Comparison of ENCODE assay signal across 21 cellular contexts in the genomic region with DNA sequence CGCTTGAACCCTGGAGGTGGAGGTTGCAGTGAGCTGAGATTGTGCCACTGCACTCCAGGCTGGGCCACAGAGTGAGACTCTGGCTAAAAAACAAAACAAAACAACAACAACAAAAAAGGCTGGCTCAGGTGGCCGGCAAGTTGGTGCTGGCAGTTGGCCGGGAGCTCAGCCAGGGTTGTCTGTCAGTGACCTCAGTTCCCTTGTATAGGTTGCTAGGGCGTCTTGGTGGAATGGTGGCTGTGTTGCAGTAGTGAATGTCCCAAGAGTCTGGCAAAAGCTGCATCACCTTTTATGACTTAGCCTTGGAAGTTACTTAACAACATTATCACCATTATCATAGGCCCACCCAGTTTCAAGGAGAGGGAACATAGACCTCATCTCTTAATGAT. TPM values are rescaled to one million over a fixed set of nuclear protein-coding genes. Genes with fewer than 3 reads are reported as not detected.
A peak's percentile ranks its signal among the peaks of the same experiment; 100 is the strongest.
DNase-seq lines count a peak whose midpoint lies in the region; ATAC-seq and TF ChIP-seq lines count a peak whose summit lies in the region.
"Had no signal": no experiment of that assay in that cellular context is flagged by ENCODE, and none has a peak within 500 bp of the region (broad histone marks: within the 10 kb centered on the region; RNA-seq: fewer than 3 reads in every experiment).

No MANE protein-coding gene starts in this region.

- no peaks in the 10 kb centered on the region for H3K4me1 ChIP-seq in breast epithelium
- peaks cover 22% of the 10 kb centered on the region for H3K4me1 ChIP-seq in psoas muscle
- H3K4me1 ChIP-seq: BE2C; BLaER1 treated with 17β-estradiol and CSF1 and Interleukin-3, amounts not matched to agents 10 nM and 100 nM had no signal

- no peaks in the 10 kb centered on the region for H3K9me3 ChIP-seq in breast epithelium
- H3K9me3 ChIP-seq in psoas muscle = no peaks in the 10 kb centered on the region
- H3K9me3 ChIP-seq: BE2C; BLaER1 treated with 17β-estradiol and CSF1 and Interleukin-3, amounts not matched to agents 10 nM and 100 nM; HAP-1 had no signal

- H3K27me3 ChIP-seq in breast epithelium = no peaks in the 10 kb centered on the region
- no peaks in the 10 kb centered on the region for H3K27me3 ChIP-seq in psoas muscle (ENCODE audit: insufficient read depth in 3 of 3, low read length in 2 of 3)
- H3K27me3 ChIP-seq: BE2C; BLaER1 treated with 17β-estradiol and CSF1 and Interleukin-3, amounts not matched to agents 10 nM and 100 nM had no signal

- no peak for TF ChIP-seq CTCF in MCF 10A (IDR thresholded peaks at IDR 0.05; ENCODE audit: unreplicated experiment)
- TF ChIP-seq CTCF in breast epithelium (IDR thresholded peaks at IDR 0.05) = no peak
- no peak for TF ChIP-seq CTCF in psoas muscle (IDR thresholded peaks at IDR 0.05)

- peaks cover 10% of the 10 kb centered on the region for H3K4me1 Mint-ChIP-seq in MCF 10A (ENCODE audit: insufficient read depth, unreplicated experiment)

- peak; percentile 11 for DNase-seq in MCF 10A (ENCODE audit: unreplicated experiment)
- no peak for DNase-seq in breast epithelium (ENCODE audit: low spot score in 2 of 2)
- DNase-seq in left colon = no peak
- DNase-seq in psoas muscle = no peak
- DNase-seq in ureter (ENCODE audit: low spot score) = no peak
- DNase-seq in left ventricle myocardium superior = no peak
- DNase-seq: BE2C; CD4-positive, alpha-beta T cell; CD8-positive, alpha-beta memory T cell; DMS 273 treated with DMSO at 0.1 percent for 48 hours; DMS79; EL; GDM1; GOT3; HFFc6 had no signal

- BruUV-seq in MCF 10A (replicated peaks; lab: Mats Ljungman, UMichigan) = no TSS peak

- H3K36me3 Mint-ChIP-seq in MCF 10A (ENCODE audit: insufficient read depth, unreplicated experiment) = peaks cover 1% of the 10 kb centered on the region

- no peak overlapping the region for H3K27ac ChIP-seq in breast epithelium
- no peak overlapping the region for H3K27ac ChIP-seq in psoas muscle
- H3K27ac ChIP-seq: 22Rv1; BLaER1 treated with 17β-estradiol and CSF1 and Interleukin-3, amounts not matched to agents 10 nM and 100 nM had no signal

- H3K36me3 ChIP-seq in breast epithelium (no peaks in the 10 kb centered on the region), psoas muscle (ENCODE audit: insufficient read depth in 1 of 2, low read depth in 1 of 2) (no peaks in the 10 kb centered on the region)
- H3K36me3 ChIP-seq: BE2C, HAP-1 had no signal

- peak overlapping the region; percentile 35 for H3K27ac Mint-ChIP-seq in MCF 10A (ENCODE audit: low read depth, unreplicated experiment)
- H3K27ac Mint-ChIP-seq: HFFc6 had no signal

- no peak for TF ChIP-seq POLR2A in breast epithelium (IDR thresholded peaks at IDR 0.05)

- peak; percentile 20 for ATAC-seq in left colon
- ATAC-seq in psoas muscle = peak; percentile 54 to 61 (median 58)
- ATAC-seq in GM21447 (IDR thresholded peaks at IDR 0.05; ENCODE audit: unreplicated experiment) = no peak
- no peak for ATAC-seq in left ventricle myocardium superior
- ATAC-seq: GM12878 had no signal

- H3K4me3 ChIP-seq in breast epithelium (no peak overlapping the region), psoas muscle (no peak overlapping the region)
- H3K4me3 ChIP-seq: BLaER1 treated with 17β-estradiol and CSF1 and Interleukin-3, amounts not matched to agents 10 nM and 100 nM; GM12878; HAP-1 had no signal

- no peaks in the 10 kb centered on the region for H3K9me3 Mint-ChIP-seq in MCF 10A (ENCODE audit: unreplicated experiment)
- H3K9me3 Mint-ChIP-seq: CD4-positive, alpha-beta T cell; CD8-positive, alpha-beta memory T cell; HFFc6 had no signal

- H3K27me3 Mint-ChIP-seq in MCF 10A (ENCODE audit: insufficient read depth, unreplicated experiment) = no peaks in the 10 kb centered on the region
- H3K27me3 Mint-ChIP-seq: CD4-positive, alpha-beta T cell; CD8-positive, alpha-beta memory T cell had no signal

- CTCF ChIA-PET in MCF 10A (lab: Yijun Ruan, JAX) = interaction anchor here (0.9 to 1.4 kb wide), 3 partner anchors 230 to 364 kb away, joined by 3 read pairs; no protein-coding TSS in a partner anchor

- POLR2A ChIA-PET in MCF 10A (lab: Yijun Ruan, JAX) = interaction anchor here (0.7 kb wide), 1 partner anchor 879 kb away, joined by 3 read pairs; no protein-coding TSS in a partner anchor

- WGBS in psoas muscle, 3 donors = 52 to 69% (median 57%) methylated on average over 4 of the region's 4 CpGs

- H3K4me3 Mint-ChIP-seq in MCF 10A (ENCODE audit: unreplicated experiment) = no peak overlapping the region
- H3K4me3 Mint-ChIP-seq: CD14-positive monocyte; CD4-positive, alpha-beta T cell; HFFc6 had no signal

- intact Hi-C loops in MCF 10A (cut with micrococcal nuclease) = no loop called here
- intact Hi-C loops in breast epithelium (cut with DNase I; ENCODE audit: low total_unique reads) = no loop called here
- intact Hi-C loops in left colon (cut with DNase I, micrococcal nuclease) = no loop called here
- intact Hi-C loops in psoas muscle (cut with DNase I) = no loop called here
- intact Hi-C loops in left ventricle myocardium superior (cut with micrococcal nuclease) = no loop called here

RNA-seq across cellular contexts. Expression of gene ASB7, which starts 40.6 kb away (rescaled TPM):
- total RNA-seq in MCF 10A (2022) = 14.3 and 19.2 TPM in 2 replicates
- total RNA-seq in breast epithelium = 10 to 100 TPM; 10.7 to 17.1 (median 12.1) TPM
- total RNA-seq in left colon = 10 to 100 TPM; 26.7 to 26.8 TPM
- 1 to 10 TPM; 5.1 to 6.9 (median 5.5) TPM for total RNA-seq in psoas muscle
- polyA plus RNA-seq in psoas muscle = 1 to 10 TPM; 2.3 to 6.3 (median 3.0) TPM
- 12.0 TPM for total RNA-seq in ureter
- 6.8 TPM for total RNA-seq in left ventricle myocardium superior

RNA-seq across cellular contexts. Expression of gene LINS1, which starts 41.0 kb away (rescaled TPM):
- total RNA-seq in MCF 10A (2022) (13.9 and 15.1 TPM in 2 replicates), breast epithelium (10 to 100 TPM; 16.3 to 70.4 (median 31.5) TPM), left colon (10 to 100 TPM; 20.0 to 22.7 TPM), psoas muscle (10 to 100 TPM in 2 of 4 donors, 1 to 10 TPM in 2; 6.5 to 11.7 (median 9.8) TPM), ureter (18.7 TPM), left ventricle myocardium superior (7.7 TPM)
- polyA plus RNA-seq in psoas muscle = 10 to 100 TPM in 1 of 3 donors, 1 to 10 TPM in 2; 4.3 to 15.1 (median 5.7) TPM

Comparison
In these comparisons a context has a peak if more than half of its experiments do, and no peak if none do; other contexts are left out.
1. ATAC-seq: peak in left colon (single experiment) and psoas muscle (4 of 4); none in GM21447 (single experiment) and left ventricle myocardium superior (single experiment).